In the genomic region with DNA sequence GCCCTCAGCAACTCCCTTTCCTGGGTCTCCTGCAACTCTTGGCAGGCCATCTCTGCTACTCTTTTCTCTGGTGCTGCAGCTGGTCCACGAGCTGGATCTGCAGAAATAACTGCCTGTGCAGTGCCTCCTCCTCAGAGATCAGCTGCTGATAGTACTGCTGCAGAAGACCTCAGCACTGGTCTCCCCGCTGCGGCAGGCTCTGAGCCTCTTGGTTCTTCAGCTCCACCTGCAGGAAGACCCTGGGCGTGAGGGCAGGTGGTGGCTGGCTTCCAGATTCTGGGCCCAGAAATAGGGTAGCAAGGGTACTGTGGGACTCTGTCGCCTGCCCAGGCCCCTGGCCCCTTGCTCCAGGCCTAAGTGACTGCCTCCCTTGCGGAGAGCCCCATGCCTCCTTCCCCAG, we compare ENCODE assay signal across 18 cellular contexts.
"Had no signal": no experiment of that assay in that cellular context is flagged by ENCODE, and none has a peak within 500 bp of the region (broad histone marks: within the 10 kb centered on the region; RNA-seq: fewer than 3 reads in every experiment).

No MANE protein-coding gene starts in this region.

- ATAC-seq: activated CD8-positive, alpha-beta T cell treated with anti-CD3 and anti-CD28 coated beads, Interleukin-2, amount 10 ng/mL, durations not matched to agents 7 days and 5 days; foreskin keratinocyte; left ventricle myocardium superior; natural killer cell had no signal

- DNase-seq: activated CD8-positive, alpha-beta memory T cell treated with anti-CD3 and anti-CD28 coated beads, Interleukin-2, amount 50 U/mL, for 48 hours; activated CD8-positive, alpha-beta T cell treated with anti-CD3 and anti-CD28 coated beads, Interleukin-2, amount 10 ng/mL, durations not matched to agents 7 days and 5 days; activated gamma-delta T cell treated with Interleukin-2 at 50 U/mL for 16 hours; amygdala; cortex of kidney; effector CD8-positive, alpha-beta T cell; foreskin keratinocyte; kidney glomerular epithelial cell; left ventricle myocardium superior; natural killer cell; retina had no signal

- H3K27me3 ChIP-seq: neutrophil had no signal

- H3K36me3 Mint-ChIP-seq: activated naive CD8-positive, alpha-beta T cell; brain; memory B cell; natural killer cell had no signal

- H3K27me3 Mint-ChIP-seq: activated naive CD8-positive, alpha-beta T cell had no signal

- H3K27ac ChIP-seq: foreskin keratinocyte, neutrophil, thoracic aorta, VCaP had no signal

- H3K27ac Mint-ChIP-seq: activated CD8-positive, alpha-beta T cell treated with anti-CD3 and anti-CD28 coated beads, Interleukin-2, amount 10 ng/mL, durations not matched to agents 7 days and 5 days; activated naive CD8-positive, alpha-beta T cell; brain; memory B cell; natural killer cell had no signal

- H3K36me3 ChIP-seq: neutrophil, thoracic aorta had no signal

- H3K4me3 Mint-ChIP-seq: activated CD8-positive, alpha-beta T cell treated with anti-CD3 and anti-CD28 coated beads, Interleukin-2, amount 10 ng/mL, durations not matched to agents 7 days and 5 days; activated naive CD8-positive, alpha-beta T cell; brain; central memory CD8-positive, alpha-beta T cell; memory B cell; natural killer cell had no signal

- H3K4me3 ChIP-seq: thoracic aorta had no signal

- H3K9me3 ChIP-seq: neutrophil, thoracic aorta had no signal

- H3K9me3 Mint-ChIP-seq: central memory CD8-positive, alpha-beta T cell; memory B cell; natural killer cell had no signal

- H3K4me1 Mint-ChIP-seq: central memory CD8-positive, alpha-beta T cell; memory B cell; natural killer cell had no signal
